ENCODE assay signal across 8 cellular contexts in genomic region chr6:4936681-4937041, GRCh38.
DNase-seq lines count a peak whose midpoint lies in the region; ATAC-seq and TF ChIP-seq lines count a peak whose summit lies in the region.

No MANE protein-coding gene starts in this region.

- no peaks in the 10 kb centered on the region for H3K9me3 ChIP-seq in mucosa of descending colon

- intact Hi-C loops in mucosa of descending colon (cut with DNase I, micrococcal nuclease), result loop anchor here in 1 of 2 donors (10.0 kb wide), 1 partner anchor 132 kb away; no protein-coding TSS in a partner anchor

- in situ Hi-C loops in GM13976 (cut with MboI; ENCODE audit: low sequenced_read_pairs, unreplicated experiment), result no loop called here

- H3K4me3 ChIP-seq in mucosa of descending colon, result no peak overlapping the region

- ATAC-seq in mucosa of descending colon, result peak; percentile 64
- no peak for ATAC-seq in GM21737 (IDR thresholded peaks at IDR 0.05; ENCODE audit: unreplicated experiment)
- no peak for ATAC-seq in GM21515 (IDR thresholded peaks at IDR 0.05; ENCODE audit: unreplicated experiment)

- DNase-seq in AG20443 (ENCODE audit: low spot score), result peak; percentile 40
- peak; percentile 63 for DNase-seq in GM13976 (ENCODE audit: low spot score)
- DNase-seq in NCI-H774 (lab: John Stamatoyannopoulos, UW), result peak; percentile 54
- peak; percentile 34 for DNase-seq in dedifferentiated amniotic fluid mesenchymal stem cell (ENCODE audit: extremely low spot score)
- peak in 1 of 3 donors; percentile 33 for DNase-seq in mucosa of descending colon
- DNase-seq in iPS-NIHi11 (ENCODE audit: low spot score), result no peak

- TF ChIP-seq CTCF in GM13976 (IDR thresholded peaks at IDR 0.05; ENCODE audit: borderline replicate concordance, control extremely low read depth, extremely low read depth, insufficient read depth, missing control alignments), result peak; percentile 48
- TF ChIP-seq CTCF in mucosa of descending colon (IDR thresholded peaks at IDR 0.05), result no peak

- peaks cover 3% of the 10 kb centered on the region for H3K4me1 ChIP-seq in mucosa of descending colon (ENCODE audit: low read depth)

- no peaks in the 10 kb centered on the region for H3K36me3 ChIP-seq in mucosa of descending colon (ENCODE audit: low read depth)
